Comparison of ENCODE assay signal across 11 cellular contexts in genomic region chr22:39662677-39663034, GRCh38.
DNase-seq lines count a peak whose midpoint lies in the region; ATAC-seq lines count a peak whose summit lies in the region.
"Had no signal": no experiment of that assay in that cellular context is flagged by ENCODE, and none has a peak within 500 bp of the region (broad histone marks: within the 10 kb centered on the region; RNA-seq: fewer than 3 reads in every experiment).

No MANE protein-coding gene starts in this region.

- DNase-seq in stimulated activated CD4-positive, alpha-beta T cell treated with anti-CD3 and anti-CD28 coated beads, Interleukin-15, amount 100 ng/mL, for 24 hours, result peak; percentile 17
- no peak for DNase-seq in stimulated activated CD4-positive, alpha-beta T cell treated with anti-CD3 and anti-CD28 coated beads, Interleukin-2, amount 100 ng/mL, for 24 hours
- DNase-seq in activated T-helper 2 cell treated with anti-CD3 and anti-CD28 coated beads, Interferon-gamma antibody, Interleukin-2, Interleukin-4, amounts not matched to agents 10 μg/mL and 5 μg/mL and 100 μg/mL, durations not matched to agents 14 hours and 24 hours and 36 hours (ENCODE audit: low spot score), result no peak
- DNase-seq in left colon, result no peak
- DNase-seq in KG1 (lab: John Stamatoyannopoulos, UW), result no peak
- DNase-seq in DMS114 treated with DMSO at 0.1 percent for 48 hours (lab: John Stamatoyannopoulos, UW; ENCODE audit: unreplicated experiment), result no peak
- no peak for DNase-seq in SKM-1 treated with dmso at 0.1 percent for 144 hours (lab: John Stamatoyannopoulos, UW; ENCODE audit: unreplicated experiment)
- DNase-seq: C1 segment of cervical spinal cord, nucleus accumbens, RPMI8226 had no signal

- no peaks in the 10 kb centered on the region for H3K36me3 Mint-ChIP-seq in activated T-helper 2 cell treated with anti-CD3 and anti-CD28 coated beads, Interferon-gamma antibody, Interleukin-2, Interleukin-4, amounts not matched to agents 10 μg/mL and 5 μg/mL and 100 μg/mL, durations not matched to agents 14 hours and 24 hours and 36 hours (ENCODE audit: low read depth)

- intact Hi-C loops in activated T-helper 2 cell treated with anti-CD3 and anti-CD28 coated beads, Interferon-gamma antibody, Interleukin-2, Interleukin-4, amounts not matched to agents 10 μg/mL and 5 μg/mL and 100 μg/mL, durations not matched to agents 14 hours and 24 hours and 36 hours (cut with micrococcal nuclease), result no loop called here
- intact Hi-C loops in left colon (cut with DNase I, micrococcal nuclease), result no loop called here

- ATAC-seq in left colon (peak; percentile 33), GM19395 (IDR thresholded peaks at IDR 0.05; ENCODE audit: unreplicated experiment) (no peak)

- H3K9me3 Mint-ChIP-seq in activated T-helper 2 cell treated with anti-CD3 and anti-CD28 coated beads, Interferon-gamma antibody, Interleukin-2, Interleukin-4, amounts not matched to agents 10 μg/mL and 5 μg/mL and 100 μg/mL, durations not matched to agents 14 hours and 24 hours and 36 hours, result no peaks in the 10 kb centered on the region

- peaks cover 34% of the 10 kb centered on the region for H3K4me1 Mint-ChIP-seq in activated T-helper 2 cell treated with anti-CD3 and anti-CD28 coated beads, Interferon-gamma antibody, Interleukin-2, Interleukin-4, amounts not matched to agents 10 μg/mL and 5 μg/mL and 100 μg/mL, durations not matched to agents 14 hours and 24 hours and 36 hours (ENCODE audit: low read depth)

- H3K27ac Mint-ChIP-seq in activated T-helper 2 cell treated with anti-CD3 and anti-CD28 coated beads, Interferon-gamma antibody, Interleukin-2, Interleukin-4, amounts not matched to agents 10 μg/mL and 5 μg/mL and 100 μg/mL, durations not matched to agents 14 hours and 24 hours and 36 hours, result no peak overlapping the region

- H3K4me3 Mint-ChIP-seq in activated T-helper 2 cell treated with anti-CD3 and anti-CD28 coated beads, Interferon-gamma antibody, Interleukin-2, Interleukin-4, amounts not matched to agents 10 μg/mL and 5 μg/mL and 100 μg/mL, durations not matched to agents 14 hours and 24 hours and 36 hours (ENCODE audit: low read depth), result peak overlapping the region; percentile 49

- H3K27me3 Mint-ChIP-seq in activated T-helper 2 cell treated with anti-CD3 and anti-CD28 coated beads, Interferon-gamma antibody, Interleukin-2, Interleukin-4, amounts not matched to agents 10 μg/mL and 5 μg/mL and 100 μg/mL, durations not matched to agents 14 hours and 24 hours and 36 hours (ENCODE audit: low read depth), result peaks cover 20% of the 10 kb centered on the region
